ENCODE assay signal across 35 cellular contexts in the genomic region with DNA sequence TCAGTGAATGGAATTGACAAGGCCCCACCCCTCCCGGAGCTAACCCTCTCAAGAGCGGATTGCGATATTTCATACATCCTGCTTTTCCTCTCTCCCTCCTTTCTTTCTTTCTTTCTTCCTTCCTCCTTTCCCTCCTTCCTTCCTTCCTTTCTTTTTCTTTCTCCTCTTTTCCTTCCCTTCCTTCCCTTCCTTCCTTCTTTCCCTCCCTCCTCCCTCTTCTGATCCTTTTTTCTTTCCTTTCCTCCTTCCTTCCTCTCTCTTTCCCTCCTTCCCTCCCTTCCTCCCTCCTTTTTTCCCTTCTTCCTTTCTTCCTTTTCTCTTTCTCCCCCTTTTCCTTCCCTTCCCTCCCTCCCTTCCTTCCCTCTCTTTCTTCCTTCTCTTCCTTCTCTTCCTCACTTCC.
"Had no signal": no experiment of that assay in that cellular context is flagged by ENCODE, and none has a peak within 500 bp of the region (broad histone marks: within the 10 kb centered on the region; RNA-seq: fewer than 3 reads in every experiment).

No MANE protein-coding gene starts in this region.

- H3K4me1 ChIP-seq: adrenal gland, body of pancreas, breast epithelium had no signal

- H3K27ac ChIP-seq: adrenal gland, body of pancreas, brain microvascular endothelial cell, breast epithelium, VCaP had no signal

- H3K9me3 Mint-ChIP-seq: activated CD4-positive, alpha-beta memory T cell treated with anti-CD3 and anti-CD28 coated beads for 36 hours; activated CD4-positive, alpha-beta T cell treated with anti-CD3 and anti-CD28 coated beads, Interleukin-2, amount 10 ng/mL, durations not matched to agents 24 days and 14 days; activated CD8-positive, alpha-beta T cell treated with anti-CD3 and anti-CD28 coated beads for 36 hours; activated naive CD4-positive, alpha-beta T cell treated with anti-CD3 and anti-CD28 coated beads for 36 hours; activated naive CD4-positive, alpha-beta T cell treated with anti-CD3 and anti-CD28 coated beads, Interleukin-2, amount 50 U/mL, for 72 hours; activated naive CD8-positive, alpha-beta T cell treated with anti-CD3 and anti-CD28 coated beads for 36 hours; activated T-cell treated with anti-CD3 and anti-CD28 coated beads, Interleukin-2, amount 50 U/mL, for 4 hours; activated T-cell treated with anti-CD3 and anti-CD28 coated beads, Interleukin-2, amount 50 U/mL, for 72 hours; activated T-helper 1 cell treated with anti-CD3 and anti-CD28 coated beads, Interleukin-12 subunit alpha, Interleukin-12 subunit beta, Interleukin-2, Interleukin-4 antibody, amounts not matched to agents 30 ng/mL and 10 ng/mL and 1 ng/mL, durations not matched to agents 14 hours and 24 hours and 36 hours; activated T-helper 17 cell treated with anti-CD3 and anti-CD28 coated beads, Interleukin-2, amount 50 U/mL, for 72 hours; T-helper 2 cell treated with Interferon-gamma antibody and Interleukin-4, amounts not matched to agents 5 μg/mL and 100 μg/mL, for 36 hours had no signal

- H3K27me3 ChIP-seq: adrenal gland, body of pancreas, brain microvascular endothelial cell, breast epithelium had no signal

- H3K36me3 Mint-ChIP-seq: activated CD4-positive, alpha-beta memory T cell treated with anti-CD3 and anti-CD28 coated beads for 36 hours; activated naive CD4-positive, alpha-beta T cell treated with anti-CD3 and anti-CD28 coated beads, Interleukin-2, amount 50 U/mL, for 72 hours; activated naive CD8-positive, alpha-beta T cell treated with anti-CD3 and anti-CD28 coated beads for 36 hours; T-cell had no signal

- H3K4me3 Mint-ChIP-seq: activated CD4-positive, alpha-beta memory T cell treated with anti-CD3 and anti-CD28 coated beads for 36 hours; activated CD4-positive, alpha-beta T cell treated with anti-CD3 and anti-CD28 coated beads, Interleukin-2, amount 10 ng/mL, durations not matched to agents 24 days and 14 days; activated CD8-positive, alpha-beta T cell treated with anti-CD3 and anti-CD28 coated beads for 36 hours; activated naive CD4-positive, alpha-beta T cell treated with anti-CD3 and anti-CD28 coated beads for 36 hours; activated naive CD8-positive, alpha-beta T cell treated with anti-CD3 and anti-CD28 coated beads for 36 hours; activated T-cell treated with anti-CD3 and anti-CD28 coated beads, Interleukin-2, amount 50 U/mL, for 4 hours; activated T-cell treated with anti-CD3 and anti-CD28 coated beads, Interleukin-2, amount 50 U/mL, for 72 hours; activated T-helper 1 cell treated with anti-CD3 and anti-CD28 coated beads, Interleukin-12 subunit alpha, Interleukin-12 subunit beta, Interleukin-2, Interleukin-4 antibody, amounts not matched to agents 30 ng/mL and 10 ng/mL and 1 ng/mL, durations not matched to agents 14 hours and 24 hours and 36 hours; activated T-helper 17 cell treated with anti-CD3 and anti-CD28 coated beads, Interleukin-2, amount 50 U/mL, for 72 hours; T-cell; T-helper 2 cell treated with Interferon-gamma antibody and Interleukin-4, amounts not matched to agents 5 μg/mL and 100 μg/mL, for 36 hours had no signal

- H3K4me1 Mint-ChIP-seq: activated CD4-positive, alpha-beta T cell treated with anti-CD3 and anti-CD28 coated beads, Interleukin-2, amount 10 ng/mL, durations not matched to agents 24 days and 14 days; activated naive CD8-positive, alpha-beta T cell treated with anti-CD3 and anti-CD28 coated beads for 36 hours; activated T-helper 17 cell treated with anti-CD3 and anti-CD28 coated beads, Interleukin-2, amount 50 U/mL, for 72 hours; T-cell had no signal

- H3K27ac Mint-ChIP-seq: activated CD4-positive, alpha-beta memory T cell treated with anti-CD3 and anti-CD28 coated beads for 36 hours; activated CD4-positive, alpha-beta T cell treated with anti-CD3 and anti-CD28 coated beads, Interleukin-2, amount 10 ng/mL, durations not matched to agents 24 days and 14 days; activated CD8-positive, alpha-beta T cell treated with anti-CD3 and anti-CD28 coated beads for 36 hours; activated naive CD4-positive, alpha-beta T cell treated with anti-CD3 and anti-CD28 coated beads for 36 hours; activated naive CD4-positive, alpha-beta T cell treated with anti-CD3 and anti-CD28 coated beads, Interleukin-2, amount 50 U/mL, for 72 hours; activated naive CD8-positive, alpha-beta T cell treated with anti-CD3 and anti-CD28 coated beads for 36 hours; activated T-cell treated with anti-CD3 and anti-CD28 coated beads, Interleukin-2, amount 50 U/mL, for 72 hours; activated T-helper 1 cell treated with anti-CD3 and anti-CD28 coated beads, Interleukin-12 subunit alpha, Interleukin-12 subunit beta, Interleukin-2, Interleukin-4 antibody, amounts not matched to agents 30 ng/mL and 10 ng/mL and 1 ng/mL, durations not matched to agents 14 hours and 24 hours and 36 hours; activated T-helper 17 cell treated with anti-CD3 and anti-CD28 coated beads, Interleukin-2, amount 50 U/mL, for 72 hours; T-cell; T-helper 2 cell treated with Interferon-gamma antibody and Interleukin-4, amounts not matched to agents 5 μg/mL and 100 μg/mL, for 36 hours had no signal

- H3K9me3 ChIP-seq: adrenal gland, body of pancreas, breast epithelium had no signal

- ATAC-seq: activated CD8-positive, alpha-beta T cell treated with anti-CD3 and anti-CD28 coated beads for 36 hours; activated naive CD4-positive, alpha-beta T cell treated with anti-CD3 and anti-CD28 coated beads, Interleukin-2, amount 50 U/mL, for 72 hours; activated T-cell treated with anti-CD3 and anti-CD28 coated beads, Interleukin-2, amount 50 U/mL, for 4 hours; activated T-cell treated with anti-CD3 and anti-CD28 coated beads, Interleukin-2, amount 50 U/mL, for 72 hours; activated T-helper 17 cell treated with anti-CD3 and anti-CD28 coated beads, Interleukin-2, amount 50 U/mL, for 72 hours; body of pancreas; T-cell had no signal

- H3K27me3 Mint-ChIP-seq: activated CD4-positive, alpha-beta memory T cell treated with anti-CD3 and anti-CD28 coated beads for 36 hours; activated CD4-positive, alpha-beta T cell treated with anti-CD3 and anti-CD28 coated beads, Interleukin-2, amount 10 ng/mL, durations not matched to agents 24 days and 14 days had no signal

- DNase-seq: activated CD4-positive, alpha-beta memory T cell treated with anti-CD3 and anti-CD28 coated beads for 36 hours; activated CD4-positive, alpha-beta T cell treated with anti-CD3 and anti-CD28 coated beads for 4 hours; activated CD4-positive, alpha-beta T cell treated with anti-CD3 and anti-CD28 coated beads, Interleukin-2, amount 10 ng/mL, durations not matched to agents 24 days and 14 days; activated CD4-positive, alpha-beta T cell treated with anti-CD3 and anti-CD28 coated beads, Interleukin-2, amount 50 U/mL, for 1 hour; activated CD4-positive, alpha-beta T cell treated with anti-CD3 and anti-CD28 coated beads, Interleukin-2, amount 50 U/mL, for 4 hours; activated CD4-positive, CD25-positive, alpha-beta regulatory T cell treated with anti-CD3 and anti-CD28 coated beads, Interleukin-2, amount 50 U/mL, for 72 hours; activated CD8-positive, alpha-beta memory T cell treated with anti-CD3 and anti-CD28 coated beads, Interleukin-2, amount 50 U/mL, for 4 hours; activated CD8-positive, alpha-beta T cell treated with anti-CD3 and anti-CD28 coated beads for 36 hours; activated effector memory CD4-positive, alpha-beta T cell treated with anti-CD3 and anti-CD28 coated beads, Interleukin-2, amount 50 U/mL, for 16 hours; activated gamma-delta T cell treated with Interleukin-2 at 50 U/mL for 16 hours; activated naive CD4-positive, alpha-beta T cell; activated naive CD4-positive, alpha-beta T cell treated with anti-CD3 and anti-CD28 coated beads for 36 hours; activated naive CD4-positive, alpha-beta T cell treated with anti-CD3 and anti-CD28 coated beads, Interleukin-2, amount 50 U/mL, for 16 hours; activated naive CD8-positive, alpha-beta T cell treated with anti-CD3 and anti-CD28 coated beads for 36 hours; activated T-cell treated with anti-CD3 and anti-CD28 coated beads for 4 hours; activated T-cell treated with anti-CD3 and anti-CD28 coated beads, Interleukin-2, amount 50 U/mL, for 1 hour; activated T-cell treated with anti-CD3 and anti-CD28 coated beads, Interleukin-2, amount 50 U/mL, for 4 hours; activated T-cell treated with anti-CD3 and anti-CD28 coated beads, Interleukin-2, amount 50 U/mL, for 72 hours; adrenal gland; amniotic stem cell; aorta; body of pancreas; brain microvascular endothelial cell; central memory CD4-positive, alpha-beta T cell; T-cell; T-helper 2 cell; T-helper 9 cell had no signal

- H3K4me3 ChIP-seq: adrenal gland, body of pancreas, breast epithelium had no signal

- FAIRE-seq: astrocyte, TTC549 had no signal

- H3K36me3 ChIP-seq: adrenal gland, brain microvascular endothelial cell, breast epithelium had no signal
